In genomic region chr2:116952254-116952653, GRCh38 we compare ENCODE assay signal across 14 cellular contexts.
DNase-seq lines count a peak whose midpoint lies in the region; TF ChIP-seq lines count a peak whose summit lies in the region.
"Had no signal": no experiment of that assay in that cellular context is flagged by ENCODE, and none has a peak within 500 bp of the region (broad histone marks: within the 10 kb centered on the region; RNA-seq: fewer than 3 reads in every experiment).

No MANE protein-coding gene starts in this region.

- H3K27ac Mint-ChIP-seq in HFFc6: no peak overlapping the region
- H3K27ac Mint-ChIP-seq: T-cell had no signal

- no peaks in the 10 kb centered on the region for H3K27me3 Mint-ChIP-seq in HFFc6 (ENCODE audit: insufficient read depth)
- H3K27me3 Mint-ChIP-seq: T-cell had no signal

- no peak overlapping the region for H3K9ac ChIP-seq in smooth muscle cell (ENCODE audit: low read depth)

- H3K27ac ChIP-seq in smooth muscle cell (ENCODE audit: low read depth) (no peak overlapping the region), suprapubic skin (no peak overlapping the region)
- H3K27ac ChIP-seq: cardiac muscle cell, right atrium auricular region had no signal

- no peak overlapping the region for H3K4me3 ChIP-seq in epithelial cell of proximal tubule (ENCODE audit: low read depth, low read length)
- no peak overlapping the region for H3K4me3 ChIP-seq in smooth muscle cell
- no peak overlapping the region for H3K4me3 ChIP-seq in suprapubic skin
- H3K4me3 ChIP-seq: cardiac muscle cell, right atrium auricular region had no signal

- WGBS in smooth muscle cell (ENCODE audit: low lambda C conversion rate): 41% methylated on average over 4 of the region's 4 CpGs
- WGBS in suprapubic skin: 30% methylated on average over 4 of the region's 4 CpGs

- H3K4me3 Mint-ChIP-seq in HFFc6: no peak overlapping the region
- H3K4me3 Mint-ChIP-seq: T-cell had no signal

- H3K4me1 ChIP-seq in smooth muscle cell (ENCODE audit: low read depth) (no peaks in the 10 kb centered on the region), suprapubic skin (no peaks in the 10 kb centered on the region)
- H3K4me1 ChIP-seq: right atrium auricular region had no signal

- H2AFZ ChIP-seq in smooth muscle cell (ENCODE audit: low read depth): peak overlapping the region; percentile 77

- no peaks in the 10 kb centered on the region for H3K36me3 Mint-ChIP-seq in HFFc6 (ENCODE audit: low read depth)
- H3K36me3 Mint-ChIP-seq: T-cell had no signal

- H4K20me1 ChIP-seq in smooth muscle cell (ENCODE audit: low read depth): no peaks in the 10 kb centered on the region

- peaks cover 21% of the 10 kb centered on the region for H3K9me3 Mint-ChIP-seq in HFFc6

- no peak overlapping the region for H3K4me2 ChIP-seq in smooth muscle cell

- no peaks in the 10 kb centered on the region for H3K27me3 ChIP-seq in smooth muscle cell (ENCODE audit: low read depth)
- H3K27me3 ChIP-seq in suprapubic skin: no peaks in the 10 kb centered on the region
- H3K27me3 ChIP-seq: cardiac muscle cell, right atrium auricular region had no signal

- H3K36me3 ChIP-seq in smooth muscle cell (ENCODE audit: low read depth) (no peaks in the 10 kb centered on the region), suprapubic skin (no peaks in the 10 kb centered on the region)
- H3K36me3 ChIP-seq: cardiac muscle cell, right atrium auricular region had no signal

- H3K4me1 Mint-ChIP-seq in HFFc6 (ENCODE audit: low read depth): no peaks in the 10 kb centered on the region
- H3K4me1 Mint-ChIP-seq: T-cell had no signal

- H3F3A ChIP-seq in smooth muscle cell (ENCODE audit: low read depth): no peaks in the 10 kb centered on the region

- no peaks in the 10 kb centered on the region for H3K79me2 ChIP-seq in smooth muscle cell (ENCODE audit: low read depth)

- TF ChIP-seq POLR2A in suprapubic skin (IDR thresholded peaks at IDR 0.05): no peak

- DNase-seq in NCI-H1092 treated with DMSO at 0.1 percent for 48 hours (lab: John Stamatoyannopoulos, UW) (peak; percentile 1), NCI-H1092 (lab: John Stamatoyannopoulos, UW) (no peak), OCI-M1 (lab: John Stamatoyannopoulos, UW) (peak; percentile 33), epithelial cell of proximal tubule (ENCODE audit: low read depth) (no peak), smooth muscle cell (lab: John Stamatoyannopoulos, UW; ENCODE audit: unreplicated experiment) (no peak), suprapubic skin (ENCODE audit: low spot score in 2 of 2) (no peak), HFFc6 (no peak)
- DNase-seq in activated CD8-positive, alpha-beta memory T cell treated with anti-CD3 and anti-CD28 coated beads for 24 hours: no peak
- DNase-seq: activated CD4-positive, alpha-beta T cell treated with anti-CD3 and anti-CD28 coated beads, Interleukin-2, amount 50 U/mL, for 1 hour; NCI-H1105; NCI-H510A treated with DMSO at 0.1 percent for 48 hours; T-cell had no signal

- H3K9me3 ChIP-seq in smooth muscle cell (replicated peaks; ENCODE audit: low read depth) (no peaks in the 10 kb centered on the region), suprapubic skin (peaks cover 10% of the 10 kb centered on the region)

- no peak for TF ChIP-seq EP300 in suprapubic skin (IDR thresholded peaks at IDR 0.05)

- TF ChIP-seq CTCF in epithelial cell of proximal tubule (conservative IDR thresholded peaks at IDR 0.05; ENCODE audit: low read depth, low read length): peak; percentile 11
- peak; percentile 37 for TF ChIP-seq CTCF in smooth muscle cell (IDR thresholded peaks at IDR 0.05; ENCODE audit: borderline replicate concordance, insufficient read depth, poor library complexity, severe bottlenecking)
- TF ChIP-seq CTCF in suprapubic skin (IDR thresholded peaks at IDR 0.05): no peak
- TF ChIP-seq CTCF in HFFc6 (IDR thresholded peaks at IDR 0.05): no peak; the same call in 1 of the 2 replicates

Comparison
In these comparisons a context has a peak if more than half of its experiments do, and no peak if none do; other contexts are left out.
1. DNase-seq: peak in NCI-H1092 treated with DMSO at 0.1 percent for 48 hours (single experiment) and OCI-M1 (single experiment); none in NCI-H1092 (single experiment), epithelial cell of proximal tubule (single experiment), smooth muscle cell (single experiment), activated CD8-positive, alpha-beta memory T cell treated with anti-CD3 and anti-CD28 coated beads for 24 hours (single experiment), suprapubic skin (0 of 2) and HFFc6 (single experiment).
2. CTCF ChIP-seq: peak in epithelial cell of proximal tubule (single experiment) and smooth muscle cell (single experiment); none in suprapubic skin (0 of 2) and HFFc6 (single experiment).